In the genomic region with DNA sequence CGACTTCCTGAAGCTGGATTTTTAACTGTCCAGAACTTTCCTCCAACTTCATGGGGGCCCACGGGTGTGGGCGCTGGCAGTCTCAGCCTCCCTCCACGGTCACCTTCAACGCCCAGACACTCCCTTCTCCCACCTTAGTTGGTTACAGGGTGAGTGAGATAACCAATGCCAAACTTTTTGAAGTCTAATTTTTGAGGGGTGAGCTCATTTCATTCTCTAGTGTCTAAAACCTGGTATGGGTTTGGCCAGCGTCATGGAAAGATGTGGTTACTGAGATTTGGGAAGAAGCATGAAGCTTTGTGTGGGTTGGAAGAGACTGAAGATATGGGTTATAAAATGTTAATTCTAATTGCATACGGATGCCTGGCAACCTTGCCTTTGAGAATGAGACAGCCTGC, we compare ENCODE assay signal across 10 cellular contexts. TPM values are rescaled to one million over a fixed set of nuclear protein-coding genes. Genes with fewer than 3 reads are reported as not detected.
DNase-seq lines count a peak whose midpoint lies in the region; ATAC-seq and TF ChIP-seq lines count a peak whose summit lies in the region.
"Had no signal": no experiment of that assay in that cellular context is flagged by ENCODE, and none has a peak within 500 bp of the region (broad histone marks: within the 10 kb centered on the region; RNA-seq: fewer than 3 reads in every experiment).

No MANE protein-coding gene starts in this region.

- no peak overlapping the region for H3K9ac ChIP-seq in iPS-15b (ENCODE audit: low read depth, low read length)

- H3K4me3 ChIP-seq in ascending aorta (peak overlapping the region; percentile 65 to 79), iPS-15b (ENCODE audit: low read depth, low read length) (peak overlapping the region; percentile 75), skeletal muscle cell (ENCODE audit: low read depth, low read length) (peak overlapping the region; percentile 66)
- H3K4me3 ChIP-seq: SJCRH30 had no signal

- H3K27me3 ChIP-seq in ascending aorta (no peaks in the 10 kb centered on the region), iPS-15b (ENCODE audit: control insufficient read depth, insufficient read depth, low read length) (peaks cover 71% of the 10 kb centered on the region)
- H3K27me3 ChIP-seq: SJCRH30 had no signal

- TF ChIP-seq CTCF in ascending aorta (IDR thresholded peaks at IDR 0.05): no peak

- intact Hi-C loops in ascending aorta (cut with DNase I): loop anchor here (10.0 kb wide), 5 partner anchors 323 to 1023 kb away; a partner anchor contains a TSS

- H3K9me3 ChIP-seq in ascending aorta: no peaks in the 10 kb centered on the region
- H3K9me3 ChIP-seq in iPS-15b (ENCODE audit: control insufficient read depth, insufficient read depth, low read length): no peaks in the 10 kb centered on the region
- H3K9me3 ChIP-seq: SJCRH30 had no signal

- H3K4me1 ChIP-seq in ascending aorta: peaks cover 0 to 3% of the 10 kb centered on the region in 2 donors
- H3K4me1 ChIP-seq in iPS-15b (ENCODE audit: control insufficient read depth, insufficient read depth, low read length): peaks cover 10% of the 10 kb centered on the region

- peak overlapping the region; percentile 88 to 97 for H3K27ac ChIP-seq in ascending aorta
- H3K27ac ChIP-seq: SJCRH30 had no signal

- peak; percentile 84 for DNase-seq in EH (ENCODE audit: low read depth)
- DNase-seq in ascending aorta (ENCODE audit: low spot score in 2 of 2): no peak
- no peak for DNase-seq in skeletal muscle cell (ENCODE audit: low read depth)
- no peak for DNase-seq in activated gamma-delta T cell treated with Interleukin-2 at 50 U/mL for 16 hours
- DNase-seq in activated T-cell treated with anti-CD3 and anti-CD28 coated beads, Interleukin-2, amount 50 U/mL, for 1 hour: no peak
- DNase-seq: activated T-cell treated with anti-CD3 and anti-CD28 coated beads, Interleukin-2, amount 50 U/mL, for 4 hours; SJCRH30 had no signal

- H3K36me3 ChIP-seq in ascending aorta: no peaks in the 10 kb centered on the region
- H3K36me3 ChIP-seq in iPS-15b (ENCODE audit: control insufficient read depth, insufficient read depth, low read length): no peaks in the 10 kb centered on the region

- ATAC-seq in HG03520 (IDR thresholded peaks at IDR 0.05; ENCODE audit: unreplicated experiment) (no peak), HG02938 (IDR thresholded peaks at IDR 0.05; ENCODE audit: unreplicated experiment) (no peak)
- ATAC-seq: activated T-cell treated with anti-CD3 and anti-CD28 coated beads, Interleukin-2, amount 50 U/mL, for 4 hours had no signal

RNA-seq across cellular contexts. Expression of a gene that starts 3.3 kb away (rescaled TPM):
- total RNA-seq in ascending aorta: 39.1 TPM
